Comparison of ENCODE assay signal across 21 cellular contexts in genomic region chr17:2989855-2990254, GRCh38.
DNase-seq lines count a peak whose midpoint lies in the region; ATAC-seq, FAIRE-seq and TF ChIP-seq lines count a peak whose summit lies in the region.
"Had no signal": no experiment of that assay in that cellular context is flagged by ENCODE, and none has a peak within 500 bp of the region (broad histone marks: within the 10 kb centered on the region; RNA-seq: fewer than 3 reads in every experiment).

No MANE protein-coding gene starts in this region.

- no peaks in the 10 kb centered on the region; the same call in 1 of the 2 replicates for H4K20me1 ChIP-seq in K562 (replicated peaks; ENCODE audit: control insufficient read depth, insufficient read depth, low read length)

- H3K4me1 Mint-ChIP-seq in osteocyte (ENCODE audit: unreplicated experiment) = no peaks in the 10 kb centered on the region
- H3K4me1 Mint-ChIP-seq: B cell; CD4-positive, CD25-positive, alpha-beta regulatory T cell; CD8-positive, alpha-beta memory T cell had no signal

- peaks cover 2% of the 10 kb centered on the region for H3K36me3 Mint-ChIP-seq in osteocyte (ENCODE audit: unreplicated experiment)
- H3K36me3 Mint-ChIP-seq in activated naive CD4-positive, alpha-beta T cell treated with anti-CD3 and anti-CD28 coated beads, Interleukin-2, amount 50 U/mL, for 72 hours = no peaks in the 10 kb centered on the region

- TF ChIP-seq EP300 in A549 (IDR thresholded peaks at IDR 0.05) (no peak), K562 (IDR thresholded peaks at IDR 0.05; ENCODE audit: low read length) (no peak), gastroesophageal sphincter (IDR thresholded peaks at IDR 0.05) (no peak)

- intact Hi-C loops in K562 (cut with micrococcal nuclease) = no loop called here

- FAIRE-seq in A549 (lab: Jason Lieb, UNC) (no peak), K562 (lab: Jason Lieb, UNC) (no peak)
- FAIRE-seq: G401.6, GM12891 had no signal

- no peak for TF ChIP-seq POLR2A in A549 (IDR thresholded peaks at IDR 0.05; ENCODE audit: low read length)
- no peak for TF ChIP-seq POLR2A in K562 (conservative IDR thresholded peaks at IDR 0.05)
- no peak for TF ChIP-seq POLR2A in gastroesophageal sphincter (IDR thresholded peaks at IDR 0.05)

- no peaks in the 10 kb centered on the region for H3K9me3 Mint-ChIP-seq in osteocyte (ENCODE audit: unreplicated experiment)
- H3K9me3 Mint-ChIP-seq in activated naive CD4-positive, alpha-beta T cell treated with anti-CD3 and anti-CD28 coated beads, Interleukin-2, amount 50 U/mL, for 72 hours = no peaks in the 10 kb centered on the region
- H3K9me3 Mint-ChIP-seq: CD4-positive, CD25-positive, alpha-beta regulatory T cell; CD8-positive, alpha-beta memory T cell had no signal

- no peak for DNase-seq in A549 (ENCODE audit: low read depth in 1 of 2, low spot score in 1 of 2)
- no peak for DNase-seq in K562 (ENCODE audit: extremely low read depth in 1 of 4, low spot score in 3 of 4)
- peak; percentile 11 for DNase-seq in osteocyte (ENCODE audit: extremely low spot score, unreplicated experiment)
- no peak for DNase-seq in NCI-H2081 treated with DMSO at 0.1 percent for 48 hours (lab: John Stamatoyannopoulos, UW)
- DNase-seq in activated naive CD4-positive, alpha-beta T cell treated with anti-CD3 and anti-CD28 coated beads, Interleukin-2, amount 50 U/mL, for 72 hours (ENCODE audit: low spot score in 2 of 2) = no peak
- DNase-seq: 8988T; CD4-positive, CD25-positive, alpha-beta regulatory T cell; CD8-positive, alpha-beta memory T cell; COR-L47; DMS 273 treated with DMSO at 0.1 percent for 48 hours; DMS53; DND-41; GOT3; H7 had no signal

- no peaks in the 10 kb centered on the region for H3K27me3 Mint-ChIP-seq in osteocyte (ENCODE audit: unreplicated experiment)
- H3K27me3 Mint-ChIP-seq: B cell; CD4-positive, CD25-positive, alpha-beta regulatory T cell; CD8-positive, alpha-beta memory T cell had no signal

- in situ Hi-C loops in K562 (cut with MboI) = no loop called here

- H3K4me3 Mint-ChIP-seq in osteocyte (ENCODE audit: unreplicated experiment) = no peak overlapping the region
- H3K4me3 Mint-ChIP-seq: B cell; CD4-positive, CD25-positive, alpha-beta regulatory T cell; CD8-positive, alpha-beta memory T cell had no signal

- H3K4me3 ChIP-seq in A549 (no peak overlapping the region), HEK293 (ENCODE audit: low read depth, low read length) (no peak overlapping the region), K562 (no peak overlapping the region), gastroesophageal sphincter (no peak overlapping the region)
- H3K4me3 ChIP-seq: BLaER1 treated with 17β-estradiol and CSF1 and Interleukin-3, amounts not matched to agents 10 nM and 100 nM had no signal

- POLR2A ChIA-PET in A549 (lab: Yijun Ruan, JAX) = no interaction called here
- POLR2A ChIA-PET in HEK293 (lab: Yijun Ruan, JAX) = no interaction called here
- POLR2A ChIA-PET in K562 (lab: Yijun Ruan, JAX) = no interaction called here

- H3K36me3 ChIP-seq in HEK293 (ENCODE audit: control insufficient read depth in 2 of 2, insufficient read depth in 1 of 2, low read length in 2 of 2) = peaks cover 3 to 51% of the 10 kb centered on the region in 2 experiments; a peak in 2 of 3 replicates
- H3K36me3 ChIP-seq in K562 (ENCODE audit: control insufficient read depth, insufficient read depth, low read length) = no peaks in the 10 kb centered on the region
- H3K36me3 ChIP-seq in gastroesophageal sphincter = peaks cover 0 to 51% of the 10 kb centered on the region in 2 donors

- ATAC-seq in A549 (no peak), K562 (no peak), gastroesophageal sphincter (no peak)
- no peak for ATAC-seq in activated naive CD4-positive, alpha-beta T cell treated with anti-CD3 and anti-CD28 coated beads, Interleukin-2, amount 50 U/mL, for 72 hours
- ATAC-seq: HCT116 had no signal

- TF ChIP-seq CTCF in A549 (IDR thresholded peaks at IDR 0.05) (no peak), HEK293 (tag by site-specific recombination; IDR thresholded peaks at IDR 0.05) (no peak), K562 (IDR thresholded peaks at IDR 0.05 in 2 of 3, conservative IDR thresholded peaks at IDR 0.05 in 1 of 3; ENCODE audit: insufficient read depth in 2 of 3, low read depth in 1 of 3, low read length in 3 of 3) (no peak), osteocyte (IDR thresholded peaks at IDR 0.05) (no peak), gastroesophageal sphincter (IDR thresholded peaks at IDR 0.05) (no peak)

- H3K4me2 ChIP-seq in A549 (no peak overlapping the region), K562 (ENCODE audit: insufficient read depth, low read length) (no peak overlapping the region)
- H3K4me2 ChIP-seq: BLaER1 treated with 17β-estradiol and CSF1 and Interleukin-3, amounts not matched to agents 10 nM and 100 nM had no signal

- H3K4me1 ChIP-seq in A549 (no peaks in the 10 kb centered on the region), HEK293 (ENCODE audit: control insufficient read depth, insufficient read depth, low read length) (no peaks in the 10 kb centered on the region), K562 (replicated peaks in 1 of 2; ENCODE audit: control insufficient read depth in 2 of 2, insufficient read depth in 2 of 2, low read length in 2 of 2) (no peaks in the 10 kb centered on the region), gastroesophageal sphincter (no peaks in the 10 kb centered on the region)
- H3K4me1 ChIP-seq: BLaER1 treated with 17β-estradiol and CSF1 and Interleukin-3, amounts not matched to agents 10 nM and 100 nM had no signal

- no peak overlapping the region for H2AFZ ChIP-seq in K562 (ENCODE audit: low read depth, low read length)

- no peaks in the 10 kb centered on the region for H3K9me1 ChIP-seq in K562 (ENCODE audit: control insufficient read depth, insufficient read depth, low read length)

- H3K27ac Mint-ChIP-seq in osteocyte (ENCODE audit: unreplicated experiment) = no peak overlapping the region
- H3K27ac Mint-ChIP-seq in activated naive CD4-positive, alpha-beta T cell treated with anti-CD3 and anti-CD28 coated beads, Interleukin-2, amount 50 U/mL, for 72 hours = no peak overlapping the region
- H3K27ac Mint-ChIP-seq: B cell had no signal

- TF ChIP-seq RAD21 in A549 (conservative IDR thresholded peaks at IDR 0.05 in 1 of 2, IDR thresholded peaks at IDR 0.05 in 1 of 2) (no peak), K562 (CRISPR knock-in tag; conservative IDR thresholded peaks at IDR 0.05 in 1 of 2, IDR thresholded peaks at IDR 0.05 in 1 of 2) (no peak)

- H3K9me3 ChIP-seq in A549 = no peaks in the 10 kb centered on the region
- no peaks in the 10 kb centered on the region for H3K9me3 ChIP-seq in HEK293 (ENCODE audit: control insufficient read depth, insufficient read depth, low read depth, low read length)
- no peaks in the 10 kb centered on the region for H3K9me3 ChIP-seq in K562 (replicated peaks; ENCODE audit: control insufficient read depth, insufficient read depth, low read depth, low read length)
- no peaks in the 10 kb centered on the region for H3K9me3 ChIP-seq in gastroesophageal sphincter
- H3K9me3 ChIP-seq: BLaER1 treated with 17β-estradiol and CSF1 and Interleukin-3, amounts not matched to agents 10 nM and 100 nM had no signal

- no peak overlapping the region for H3K27ac ChIP-seq in A549
- no peak overlapping the region for H3K27ac ChIP-seq in HEK293 (ENCODE audit: extremely low read depth, low read depth, low read length)
- H3K27ac ChIP-seq in K562 (ENCODE audit: extremely low read depth, low read depth, low read length) = no peak overlapping the region
- H3K27ac ChIP-seq in gastroesophageal sphincter = no peak overlapping the region
- H3K27ac ChIP-seq: BLaER1 treated with 17β-estradiol and CSF1 and Interleukin-3, amounts not matched to agents 10 nM and 100 nM had no signal

- no TSS peak for BruUV-seq in K562 (replicated peaks; lab: Mats Ljungman, UMichigan)

- no peaks in the 10 kb centered on the region for H3K79me2 ChIP-seq in K562 (ENCODE audit: control insufficient read depth, insufficient read depth, low read length)

- peaks cover 0 to 5% of the 10 kb centered on the region in 2 experiments; a peak in 2 of 5 replicates for H3K27me3 ChIP-seq in K562 (ENCODE audit: control insufficient read depth in 2 of 2, insufficient read depth in 2 of 2, low read length in 2 of 2)
- no peaks in the 10 kb centered on the region for H3K27me3 ChIP-seq in gastroesophageal sphincter
- H3K27me3 ChIP-seq: BLaER1 treated with 17β-estradiol and CSF1 and Interleukin-3, amounts not matched to agents 10 nM and 100 nM had no signal

- WGBS in A549 (ENCODE audit: missing lambda C conversion rate) = 96% methylated on average over 3 of the region's 3 CpGs
- WGBS in K562 (ENCODE audit: insufficient coverage, low coverage, missing lambda C conversion rate) = 11% methylated on average over 3 of the region's 3 CpGs
- WGBS in gastroesophageal sphincter (ENCODE audit: low coverage in 1 of 2), 2 donors = 87 to 92% methylated on average over 3 of the region's 3 CpGs

- CTCF ChIA-PET in A549 (lab: Yijun Ruan, JAX) = interaction anchor here (2.6 to 9.1 kb wide), 3 partner anchors 15 to 140 kb away, joined by 6 to 79 read pairs (median 11); no protein-coding TSS in a partner anchor
- CTCF ChIA-PET in HEK293 (lab: Yijun Ruan, JAX) = no interaction called here
- CTCF ChIA-PET in K562 (lab: Yijun Ruan, JAX; ENCODE audit: low intra/inter-chr PET ratio) = interaction anchor here (0.6 kb wide), 1 partner anchor 49 kb away, joined by 3 read pairs; no protein-coding TSS in a partner anchor

- no peak overlapping the region for H3K9ac ChIP-seq in K562 (ENCODE audit: insufficient read depth in 1 of 2, low read depth in 2 of 2, low read length in 2 of 2)
- H3K9ac ChIP-seq: BLaER1 treated with 17β-estradiol and CSF1 and Interleukin-3, amounts not matched to agents 10 nM and 100 nM had no signal

TF ChIP-seq in A549, 52 proteins besides CTCF, POLR2A, EP300 and RAD21:
- TF ChIP-seq KDM1A (IDR thresholded peaks at IDR 0.05; ENCODE audit: low read depth) = peak; percentile 55; the same call in 1 of the 2 replicates
- TF ChIP-seq CBX2 (IDR thresholded peaks at IDR 0.05; ENCODE audit: borderline replicate concordance, low read depth) = no peak

TF ChIP-seq in K562, 482 proteins besides CTCF, POLR2A, EP300 and RAD21 (continues in another document):
- TF ChIP-seq MEF2D (tag; conservative IDR thresholded peaks at IDR 0.05; ENCODE audit: low read depth) = no peak
- TF ChIP-seq E2F3 (CRISPR knock-in tag; IDR thresholded peaks at IDR 0.05) = no peak
- TF ChIP-seq ZNF75A (CRISPR knock-in tag; IDR thresholded peaks at IDR 0.05) = no peak
- TF ChIP-seq PREB (CRISPR knock-in tag; IDR thresholded peaks at IDR 0.05) = no peak
- no peak for TF ChIP-seq MCM3 (IDR thresholded peaks at IDR 0.05)
- TF ChIP-seq ZNF146 (CRISPR knock-in tag; IDR thresholded peaks at IDR 0.05; ENCODE audit: unreplicated experiment) = peak; percentile 65
- no peak for TF ChIP-seq SMAD4 (CRISPR knock-in tag; conservative IDR thresholded peaks at IDR 0.05)
